ENCODE assay signal across 13 cellular contexts in the genomic region with DNA sequence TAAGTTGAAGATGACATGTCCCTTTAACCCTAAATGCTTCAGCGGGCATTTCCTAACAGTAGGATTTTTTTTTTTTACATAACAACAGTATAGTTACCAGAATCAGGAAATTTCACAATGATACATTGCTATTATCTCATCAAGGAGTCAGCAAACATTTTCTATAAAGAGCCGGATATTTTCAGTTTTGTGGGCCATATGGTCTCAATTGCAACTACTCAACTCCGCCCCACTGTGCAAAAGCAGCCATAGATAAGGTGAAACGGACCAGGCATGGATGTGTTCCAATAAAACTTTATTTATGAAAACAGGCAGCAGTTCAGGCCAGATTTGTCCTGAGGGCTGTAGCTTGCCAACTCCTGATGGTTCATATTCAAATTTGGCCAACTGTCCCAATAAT.
DNase-seq lines count a peak whose midpoint lies in the region; ATAC-seq, FAIRE-seq and TF ChIP-seq lines count a peak whose summit lies in the region.
"Had no signal": no experiment of that assay in that cellular context is flagged by ENCODE, and none has a peak within 500 bp of the region (broad histone marks: within the 10 kb centered on the region; RNA-seq: fewer than 3 reads in every experiment).

No MANE protein-coding gene starts in this region.

- H3K27ac ChIP-seq in HEK293 (ENCODE audit: extremely low read depth, low read depth, low read length) (no peak overlapping the region), OCI-LY1 (ENCODE audit: low read depth, low read length, poor library complexity, severe bottlenecking) (peak overlapping the region; percentile 87), left lung (peak overlapping the region in 1 of 2 donors; percentile 6)
- H3K27ac ChIP-seq: hepatocyte had no signal

- H3K36me3 ChIP-seq in HEK293 (ENCODE audit: control insufficient read depth in 2 of 2, insufficient read depth in 1 of 2, low read length in 2 of 2) (no peaks in the 10 kb centered on the region), OCI-LY1 (ENCODE audit: insufficient read depth, low read length) (no peaks in the 10 kb centered on the region), left lung (no peaks in the 10 kb centered on the region)

- no peak for ATAC-seq in stimulated activated naive CD8-positive, alpha-beta T cell treated with anti-CD3 and anti-CD28 coated beads, Interleukin-15, Interleukin-2, amounts not matched to agents 100 U/mL and 50 U/mL, for 24 hours
- ATAC-seq in left lung (no peak), HG03520 (IDR thresholded peaks at IDR 0.05; ENCODE audit: unreplicated experiment) (no peak)

- no peaks in the 10 kb centered on the region for H3K79me2 ChIP-seq in OCI-LY1 (ENCODE audit: insufficient read depth, low read length)
- H3K79me2 ChIP-seq: hepatocyte had no signal

- no peak for TF ChIP-seq CTCF in HEK293 (tag by site-specific recombination; IDR thresholded peaks at IDR 0.05)
- no peak for TF ChIP-seq CTCF in OCI-LY1 (IDR thresholded peaks at IDR 0.05; ENCODE audit: low read length)
- TF ChIP-seq CTCF in fibroblast of mammary gland (conservative IDR thresholded peaks at IDR 0.05; ENCODE audit: control insufficient read depth, insufficient read depth, low read depth, low read length): no peak
- no peak for TF ChIP-seq CTCF in left lung (IDR thresholded peaks at IDR 0.05)

- POLR2A ChIA-PET in HEK293 (lab: Yijun Ruan, JAX): no interaction called here

- H3K4me3 ChIP-seq in HEK293 (ENCODE audit: low read depth, low read length) (no peak overlapping the region), OCI-LY1 (ENCODE audit: low read depth, low read length, poor library complexity, severe bottlenecking) (no peak overlapping the region), fibroblast of mammary gland (ENCODE audit: control insufficient read depth, low read depth, low read length) (no peak overlapping the region), left lung (no peak overlapping the region)
- H3K4me3 ChIP-seq: hepatocyte had no signal

- peak overlapping the region; percentile 59; the same call in 1 of the 2 replicates for H3K4me2 ChIP-seq in OCI-LY1 (ENCODE audit: low read length)
- H3K4me2 ChIP-seq: hepatocyte had no signal

- DNase-seq in fibroblast of mammary gland (ENCODE audit: low read depth) (peak; percentile 91), left lung (no peak), NCI-H774 (lab: John Stamatoyannopoulos, UW) (no peak)
- no peak for DNase-seq in stimulated activated naive CD8-positive, alpha-beta T cell treated with anti-CD3 and anti-CD28 coated beads, Interleukin-15, Interleukin-2, amounts not matched to agents 100 U/mL and 50 U/mL, for 24 hours
- DNase-seq: activated CD8-positive, alpha-beta memory T cell treated with anti-CD3 and anti-CD28 coated beads, Interleukin-2, amount 50 U/mL, for 48 hours; amygdala; effector memory CD4-positive, alpha-beta T cell; NCI-H1694 treated with DMSO at 0.1 percent for 48 hours had no signal

- intact Hi-C loops in left lung (cut with DNase I): no loop called here

- CTCF ChIA-PET in HEK293 (lab: Yijun Ruan, JAX): interaction anchor here (1.0 kb wide), 1 partner anchor 277 kb away, joined by 4 read pairs; no protein-coding TSS in a partner anchor

- H3F3A ChIP-seq in OCI-LY1 (ENCODE audit: insufficient read depth, low read length): no peaks in the 10 kb centered on the region

- H4K20me1 ChIP-seq in OCI-LY1 (ENCODE audit: insufficient read depth, low read length): no peaks in the 10 kb centered on the region

- H3K9me3 ChIP-seq in HEK293 (ENCODE audit: control insufficient read depth, insufficient read depth, low read depth, low read length) (no peaks in the 10 kb centered on the region), OCI-LY1 (ENCODE audit: low read length) (no peaks in the 10 kb centered on the region), left lung (no peaks in the 10 kb centered on the region)

- H3K27me3 ChIP-seq in OCI-LY1 (ENCODE audit: insufficient read depth, low read length): no peaks in the 10 kb centered on the region; the same call in 1 of the 2 replicates
- no peaks in the 10 kb centered on the region for H3K27me3 ChIP-seq in left lung
- H3K27me3 ChIP-seq: hepatocyte had no signal

- H2AFZ ChIP-seq in OCI-LY1 (ENCODE audit: low read length): no peak overlapping the region
- H2AFZ ChIP-seq: hepatocyte had no signal

- peak; percentile 94 for FAIRE-seq in A204.1 (lab: Jason Lieb, UNC)

- no peak overlapping the region; the same call in 1 of the 2 replicates for H3K9ac ChIP-seq in OCI-LY1 (ENCODE audit: low read length)

- no peaks in the 10 kb centered on the region for H3K4me1 ChIP-seq in HEK293 (ENCODE audit: control insufficient read depth, insufficient read depth, low read length)
- H3K4me1 ChIP-seq in OCI-LY1 (ENCODE audit: insufficient read depth, low read length, severe bottlenecking): peaks cover 28% of the 10 kb centered on the region
- peaks cover 0 to 27% of the 10 kb centered on the region in 2 donors for H3K4me1 ChIP-seq in left lung

- no peaks in the 10 kb centered on the region for H3K9me2 ChIP-seq in OCI-LY1 (ENCODE audit: low read depth, low read length)

TF ChIP-seq in HEK293, 187 proteins besides CTCF, POLR2A, EP300 and RAD21:
- no peak for TF ChIP-seq HOXD13 (CRISPR knock-in tag; IDR thresholded peaks at IDR 0.05; ENCODE audit: borderline replicate concordance)
- no peak for TF ChIP-seq ZEB2 (tag by site-specific recombination; IDR thresholded peaks at IDR 0.05)
- TF ChIP-seq ZBTB17 (tag by site-specific recombination; IDR thresholded peaks at IDR 0.05): 0 out of 2 replicates have a peak, but pooled peaks have one; percentile 18
- TF ChIP-seq ZBTB7A (tag by site-specific recombination; IDR thresholded peaks at IDR 0.05; ENCODE audit: low read depth): no peak
- 0 out of 2 replicates have a peak, but pooled peaks have one; percentile 27 for TF ChIP-seq KLF1 (tag by site-specific recombination; IDR thresholded peaks at IDR 0.05)
- TF ChIP-seq ZXDB (tag by site-specific recombination; IDR thresholded peaks at IDR 0.05): no peak
